ENCODE assay signal across 7 cellular contexts in the genomic region with DNA sequence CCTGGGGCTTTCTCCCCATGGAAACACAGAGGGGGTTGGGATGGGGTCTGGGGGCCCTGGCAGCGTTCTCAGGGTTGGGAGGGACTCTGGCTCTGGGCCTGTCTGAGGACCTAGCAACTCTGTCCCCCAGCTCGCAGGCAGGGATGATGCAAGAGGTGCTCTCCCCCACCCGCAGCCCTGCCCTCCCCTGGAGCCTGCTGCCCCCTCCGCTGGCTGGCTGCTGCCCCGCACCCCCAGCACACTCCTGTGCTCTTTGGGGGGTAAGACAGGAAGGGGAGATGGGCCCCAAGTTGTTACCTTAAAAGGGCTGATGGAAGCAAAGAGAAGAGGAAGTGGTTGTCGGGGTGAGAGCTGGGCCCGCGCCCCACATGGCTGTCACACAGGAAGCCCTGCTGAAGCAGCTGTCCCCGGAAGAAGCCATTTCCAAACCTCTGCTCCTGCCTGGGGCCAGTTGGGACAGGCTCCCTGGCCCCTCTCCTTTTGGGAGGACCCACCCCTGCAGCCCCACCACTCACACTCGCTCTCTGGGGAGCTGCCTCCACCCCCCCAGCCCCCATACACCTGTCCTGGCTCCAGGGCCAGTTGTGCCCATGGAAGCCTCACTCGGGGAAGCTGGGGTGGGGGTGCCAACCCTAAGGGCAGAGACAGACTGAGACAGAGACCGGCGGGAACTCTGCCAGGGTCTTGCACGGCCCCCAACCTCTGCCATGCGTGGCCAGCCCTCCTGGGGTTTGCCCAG. TPM values are rescaled to one million over a fixed set of nuclear protein-coding genes. Genes with fewer than 3 reads are reported as not detected.
DNase-seq lines count a peak whose midpoint lies in the region; ATAC-seq and TF ChIP-seq lines count a peak whose summit lies in the region.

No MANE protein-coding gene starts in this region.

- intact Hi-C loops in natural killer cell (cut with micrococcal nuclease): no loop called here
- intact Hi-C loops in thyroid gland (cut with DNase I): no loop called here

- 85 to 86% methylated on average over 7 to 8 of the region's 15 CpGs for WGBS in thyroid gland, 2 donors
- 94% methylated on average over 15 of the region's 15 CpGs for WGBS in smooth muscle cell (ENCODE audit: low lambda C conversion rate)

- TF ChIP-seq CTCF in natural killer cell (IDR thresholded peaks at IDR 0.05) (no peak), thyroid gland (IDR thresholded peaks at IDR 0.05) (no peak), smooth muscle cell (IDR thresholded peaks at IDR 0.05; ENCODE audit: borderline replicate concordance, insufficient read depth, poor library complexity, severe bottlenecking) (no peak)

- ATAC-seq in GM21723 (IDR thresholded peaks at IDR 0.05; ENCODE audit: unreplicated experiment) (peak; percentile 34), natural killer cell (peak; percentile 56 to 72 (median 69)), HG03439 (IDR thresholded peaks at IDR 0.05; ENCODE audit: unreplicated experiment) (no peak)
- ATAC-seq in activated naive CD8-positive, alpha-beta T cell treated with anti-CD3 and anti-CD28 coated beads, Interleukin-2, amount 10 ng/mL, durations not matched to agents 7 days and 5 days (ENCODE audit: low read depth): peak; percentile 48

- no peak for TF ChIP-seq POLR2A in thyroid gland (IDR thresholded peaks at IDR 0.05)

- H3K27ac ChIP-seq in thyroid gland (no peak overlapping the region), smooth muscle cell (ENCODE audit: low read depth) (no peak overlapping the region)

- no peaks in the 10 kb centered on the region for H4K20me1 ChIP-seq in smooth muscle cell (ENCODE audit: low read depth)

- no peaks in the 10 kb centered on the region for H3K27me3 ChIP-seq in thyroid gland
- no peaks in the 10 kb centered on the region for H3K27me3 ChIP-seq in smooth muscle cell (ENCODE audit: low read depth)

- peaks cover 3% of the 10 kb centered on the region for H3F3A ChIP-seq in smooth muscle cell (ENCODE audit: low read depth)

- H2AFZ ChIP-seq in smooth muscle cell (ENCODE audit: low read depth): no peak overlapping the region

- no peaks in the 10 kb centered on the region for H3K9me3 Mint-ChIP-seq in T-helper 1 cell treated with Interleukin-12 subunit alpha and Interleukin-12 subunit beta and Interleukin-4 antibody, amounts not matched to agents 30 μg/mL and 1 μg/mL, for 36 hours
- no peaks in the 10 kb centered on the region for H3K9me3 Mint-ChIP-seq in activated naive CD8-positive, alpha-beta T cell treated with anti-CD3 and anti-CD28 coated beads, Interleukin-2, amount 10 ng/mL, durations not matched to agents 7 days and 5 days
- H3K9me3 Mint-ChIP-seq in natural killer cell: no peaks in the 10 kb centered on the region

- H3K36me3 Mint-ChIP-seq in T-helper 1 cell treated with Interleukin-12 subunit alpha and Interleukin-12 subunit beta and Interleukin-4 antibody, amounts not matched to agents 30 μg/mL and 1 μg/mL, for 36 hours (ENCODE audit: low read depth): peaks cover 38% of the 10 kb centered on the region
- peaks cover 39% of the 10 kb centered on the region for H3K36me3 Mint-ChIP-seq in activated naive CD8-positive, alpha-beta T cell treated with anti-CD3 and anti-CD28 coated beads, Interleukin-2, amount 10 ng/mL, durations not matched to agents 7 days and 5 days
- H3K36me3 Mint-ChIP-seq in natural killer cell: no peaks in the 10 kb centered on the region

- peak overlapping the region; percentile 100 for H3K4me3 Mint-ChIP-seq in T-helper 1 cell treated with Interleukin-12 subunit alpha and Interleukin-12 subunit beta and Interleukin-4 antibody, amounts not matched to agents 30 μg/mL and 1 μg/mL, for 36 hours
- H3K4me3 Mint-ChIP-seq in activated naive CD8-positive, alpha-beta T cell treated with anti-CD3 and anti-CD28 coated beads, Interleukin-2, amount 10 ng/mL, durations not matched to agents 7 days and 5 days: peak overlapping the region; percentile 100
- peak overlapping the region; percentile 94 for H3K4me3 Mint-ChIP-seq in natural killer cell

- no peak overlapping the region for H3K4me2 ChIP-seq in smooth muscle cell

- H3K9me3 ChIP-seq in thyroid gland (no peaks in the 10 kb centered on the region), smooth muscle cell (replicated peaks; ENCODE audit: low read depth) (no peaks in the 10 kb centered on the region)

- H3K36me3 ChIP-seq in thyroid gland (no peaks in the 10 kb centered on the region), smooth muscle cell (ENCODE audit: low read depth) (no peaks in the 10 kb centered on the region)

- H3K79me2 ChIP-seq in smooth muscle cell (ENCODE audit: low read depth): no peaks in the 10 kb centered on the region

- H3K4me1 ChIP-seq in thyroid gland: peaks cover 7 to 10% of the 10 kb centered on the region in 2 donors
- no peaks in the 10 kb centered on the region for H3K4me1 ChIP-seq in smooth muscle cell (ENCODE audit: low read depth)

- H3K4me1 Mint-ChIP-seq in T-helper 1 cell treated with Interleukin-12 subunit alpha and Interleukin-12 subunit beta and Interleukin-4 antibody, amounts not matched to agents 30 μg/mL and 1 μg/mL, for 36 hours (ENCODE audit: low read depth): peaks cover 27% of the 10 kb centered on the region
- H3K4me1 Mint-ChIP-seq in activated naive CD8-positive, alpha-beta T cell treated with anti-CD3 and anti-CD28 coated beads, Interleukin-2, amount 10 ng/mL, durations not matched to agents 7 days and 5 days: peaks cover 26% of the 10 kb centered on the region
- H3K4me1 Mint-ChIP-seq in natural killer cell: peaks cover 29 to 44% of the 10 kb centered on the region in 2 donors

- peak overlapping the region; percentile 98 for H3K27ac Mint-ChIP-seq in T-helper 1 cell treated with Interleukin-12 subunit alpha and Interleukin-12 subunit beta and Interleukin-4 antibody, amounts not matched to agents 30 μg/mL and 1 μg/mL, for 36 hours
- peak overlapping the region; percentile 100 for H3K27ac Mint-ChIP-seq in activated naive CD8-positive, alpha-beta T cell treated with anti-CD3 and anti-CD28 coated beads, Interleukin-2, amount 10 ng/mL, durations not matched to agents 7 days and 5 days
- H3K27ac Mint-ChIP-seq in natural killer cell: peak overlapping the region; percentile 89 to 97

- no peaks in the 10 kb centered on the region for H3K27me3 Mint-ChIP-seq in T-helper 1 cell treated with Interleukin-12 subunit alpha and Interleukin-12 subunit beta and Interleukin-4 antibody, amounts not matched to agents 30 μg/mL and 1 μg/mL, for 36 hours (ENCODE audit: low read depth)
- no peaks in the 10 kb centered on the region for H3K27me3 Mint-ChIP-seq in activated naive CD8-positive, alpha-beta T cell treated with anti-CD3 and anti-CD28 coated beads, Interleukin-2, amount 10 ng/mL, durations not matched to agents 7 days and 5 days
- H3K27me3 Mint-ChIP-seq in natural killer cell (ENCODE audit: low read depth in 2 of 2): no peaks in the 10 kb centered on the region

- POLR2A ChIA-PET in activated naive CD8-positive, alpha-beta T cell treated with anti-CD3 and anti-CD28 coated beads, Interleukin-2, amount 10 ng/mL, durations not matched to agents 7 days and 5 days (lab: Charles Lee): interaction anchor here (0.6 to 6.4 kb wide), 36 partner anchors 9 to 932 kb away, joined by 3 to 132 read pairs (median 6); a partner anchor contains a TSS

- no peak overlapping the region for H3K4me3 ChIP-seq in thyroid gland (replicated peaks in 1 of 3)
- H3K4me3 ChIP-seq in smooth muscle cell: no peak overlapping the region

- peak; percentile 90 for DNase-seq in activated naive CD8-positive, alpha-beta T cell treated with anti-CD3 and anti-CD28 coated beads, Interleukin-2, amount 10 ng/mL, durations not matched to agents 7 days and 5 days
- DNase-seq in natural killer cell: peak; percentile 78
- peak; percentile 22 to 35 for DNase-seq in thyroid gland
- no peak for DNase-seq in smooth muscle cell (lab: John Stamatoyannopoulos, UW; ENCODE audit: unreplicated experiment)

- H3K9ac ChIP-seq in smooth muscle cell (ENCODE audit: low read depth): no peak overlapping the region

RNA-seq across cellular contexts. Expression of a gene that starts 2.5 kb away (rescaled TPM):
- total RNA-seq in activated naive CD8-positive, alpha-beta T cell treated with anti-CD3 and anti-CD28 coated beads, Interleukin-2, amount 10 ng/mL, durations not matched to agents 7 days and 5 days: 1,000 to 10,000 TPM; 1,426 to 1,488 TPM
- total RNA-seq in natural killer cell: 100 to 1,000 TPM; 699 to 926 (median 829) TPM
- total RNA-seq in thyroid gland: 10 to 100 TPM in 3 of 4 donors, 1 to 10 TPM in 1; 7.3 to 14.8 (median 11.2) TPM
- 4.3 and 5.1 TPM in 2 replicates for total RNA-seq in smooth muscle cell
- polyA plus RNA-seq in smooth muscle cell: 5.6 and 6.3 TPM in 2 replicates

RNA-seq across cellular contexts. Expression of a gene that starts 7.6 kb away (rescaled TPM):
- total RNA-seq in activated naive CD8-positive, alpha-beta T cell treated with anti-CD3 and anti-CD28 coated beads, Interleukin-2, amount 10 ng/mL, durations not matched to agents 7 days and 5 days: 100 to 1,000 TPM; 122 to 145 TPM
- total RNA-seq in natural killer cell (10 to 100 TPM; 63.0 to 94.3 (median 70.6) TPM), thyroid gland (100 to 1,000 TPM in 2 of 4 donors, 1 to 10 TPM in 2; 2.1 to 150 (median 67.4) TPM), smooth muscle cell (229 and 338 TPM in 2 replicates)
- 148 and 163 TPM in 2 replicates for polyA plus RNA-seq in smooth muscle cell

RNA-seq across cellular contexts. Expression of a gene that starts 7.8 kb away (rescaled TPM):
- total RNA-seq in activated naive CD8-positive, alpha-beta T cell treated with anti-CD3 and anti-CD28 coated beads, Interleukin-2, amount 10 ng/mL, durations not matched to agents 7 days and 5 days: 100 to 1,000 TPM in 1 of 2 experiments, 10 to 100 TPM in 1; 59.7 to 121 TPM
- total RNA-seq in natural killer cell (100 to 1,000 TPM in 2 of 3 donors, 10 to 100 TPM in 1; 78.1 to 132 (median 109) TPM), thyroid gland (10 to 100 TPM; 26.2 to 73.3 (median 63.7) TPM), smooth muscle cell (3.7 and 55.1 TPM in 2 replicates)
- polyA plus RNA-seq in smooth muscle cell: 90.0 and 95.5 TPM in 2 replicates

RNA-seq across cellular contexts. Expression of a gene that starts 13.2 kb away (rescaled TPM):
- total RNA-seq in activated naive CD8-positive, alpha-beta T cell treated with anti-CD3 and anti-CD28 coated beads, Interleukin-2, amount 10 ng/mL, durations not matched to agents 7 days and 5 days: 10 to 100 TPM; 31.8 to 32.3 TPM
- total RNA-seq in natural killer cell: 10 to 100 TPM; 15.9 to 27.1 (median 19.4) TPM
- 10 to 100 TPM in 2 of 4 donors, 1 to 10 TPM in 2; 8.9 to 13.8 (median 9.8) TPM for total RNA-seq in thyroid gland
- total RNA-seq in smooth muscle cell: 3.7 and 5.8 TPM in 2 replicates
- polyA plus RNA-seq in smooth muscle cell: 8.2 and 16.3 TPM in 2 replicates

Comparison
In these comparisons a context has a peak if more than half of its experiments do, and no peak if none do; other contexts are left out.
1. RNA of a gene that starts 2.5 kb away (total RNA-seq): 1,426 to 1,488 TPM in activated naive CD8-positive, alpha-beta T cell treated with anti-CD3 and anti-CD28 coated beads, Interleukin-2, amount 10 ng/mL, durations not matched to agents 7 days and 5 days and 699 to 926 TPM in natural killer cell; 7.3 to 14.8 TPM in thyroid gland and 4.3 to 5.1 TPM in smooth muscle cell; every median in the first group is over 10 times any median in the second.
2. Peak in every context shown above with its lines, with median percentiles within 50 percentile points of each other: H3K27ac Mint-ChIP-seq and H3K4me3 Mint-ChIP-seq.